23 cellular contexts compared by ENCODE assay signal in genomic region chr17:62821213-62822079, GRCh38. TPM values are rescaled to one million over a fixed set of nuclear protein-coding genes. Genes with fewer than 3 reads are reported as not detected.
DNase-seq lines count a peak whose midpoint lies in the region; ATAC-seq, FAIRE-seq and TF ChIP-seq lines count a peak whose summit lies in the region.
"Had no signal": no experiment of that assay in that cellular context is flagged by ENCODE, and none has a peak within 500 bp of the region (broad histone marks: within the 10 kb centered on the region; RNA-seq: fewer than 3 reads in every experiment).

No MANE protein-coding gene starts in this region.

- H3K4me3 ChIP-seq in choroid plexus epithelial cell (ENCODE audit: low read depth, low read length) = no peak overlapping the region
- H3K4me3 ChIP-seq in mesodermal cell (ENCODE audit: extremely low read depth, insufficient read depth, low read length, poor library complexity, severe bottlenecking) = no peak overlapping the region
- H3K4me3 ChIP-seq: skin epidermis had no signal

- H3K27ac Mint-ChIP-seq in activated CD8-positive, alpha-beta memory T cell treated with anti-CD3 and anti-CD28 coated beads, Interleukin-2, amount 10 ng/mL, durations not matched to agents 7 days and 5 days = no peak overlapping the region
- H3K27ac Mint-ChIP-seq: activated B cell treated with CpG ODN at 0.5 μM for 24 hours; activated T-helper 17 cell treated with anti-CD3 and anti-CD28 coated beads, Interleukin-2, amount 50 U/mL, for 72 hours had no signal

- peaks cover 10% of the 10 kb centered on the region for H3K4me1 Mint-ChIP-seq in activated CD8-positive, alpha-beta memory T cell treated with anti-CD3 and anti-CD28 coated beads, Interleukin-2, amount 10 ng/mL, durations not matched to agents 7 days and 5 days
- H3K4me1 Mint-ChIP-seq: activated B cell treated with CpG ODN at 0.5 μM for 24 hours had no signal

- FAIRE-seq in urothelium cell line (lab: Jason Lieb, UNC) = peak; percentile 99

- DNase-seq in activated CD8-positive, alpha-beta memory T cell treated with anti-CD3 and anti-CD28 coated beads, Interleukin-2, amount 10 ng/mL, durations not matched to agents 7 days and 5 days = peak; percentile 31
- no peak for DNase-seq in activated CD8-positive, alpha-beta memory T cell treated with anti-CD3 and anti-CD28 coated beads, Interleukin-2, amount 50 U/mL, for 48 hours
- DNase-seq in choroid plexus epithelial cell (ENCODE audit: low read depth) = peak; percentile 44
- DNase-seq in urothelium cell line (ENCODE audit: low spot score) = no peak
- no peak for DNase-seq in GM13976 (ENCODE audit: low spot score)
- DNase-seq: 8988T; activated B cell treated with CpG ODN at 0.5 μM for 24 hours; activated CD8-positive, alpha-beta memory T cell treated with anti-CD3 and anti-CD28 coated beads for 24 hours; amniotic stem cell; cortex of kidney; NCI-H1105; NCI-H2107; stimulated activated CD4-positive, alpha-beta T cell treated with anti-CD3 and anti-CD28 coated beads, Interleukin-4, amount 100 ng/mL, for 4 hours; T-helper 1 cell had no signal

- H3K9me3 ChIP-seq in mesodermal cell (ENCODE audit: control insufficient read depth, low read length) = no peaks in the 10 kb centered on the region

- 85 to 89% methylated on average over 10 to 11 of the region's 15 CpGs for WGBS in mesodermal cell (ENCODE audit: insufficient coverage in 2 of 2), 2 experiments

- H3K4me1 ChIP-seq in mesodermal cell (ENCODE audit: control insufficient read depth, insufficient read depth, low read length, poor library complexity, severe bottlenecking) = peaks cover 65% of the 10 kb centered on the region

- no peaks in the 10 kb centered on the region for H3K9me3 Mint-ChIP-seq in activated CD8-positive, alpha-beta memory T cell treated with anti-CD3 and anti-CD28 coated beads, Interleukin-2, amount 10 ng/mL, durations not matched to agents 7 days and 5 days (ENCODE audit: low read depth)
- H3K9me3 Mint-ChIP-seq: activated B cell treated with CpG ODN at 0.5 μM for 24 hours; activated T-helper 17 cell treated with anti-CD3 and anti-CD28 coated beads, Interleukin-2, amount 50 U/mL, for 72 hours had no signal

- H3K4me3 Mint-ChIP-seq in activated CD8-positive, alpha-beta memory T cell treated with anti-CD3 and anti-CD28 coated beads, Interleukin-2, amount 10 ng/mL, durations not matched to agents 7 days and 5 days = no peak overlapping the region
- H3K4me3 Mint-ChIP-seq: activated B cell treated with CpG ODN at 0.5 μM for 24 hours; activated T-helper 17 cell treated with anti-CD3 and anti-CD28 coated beads, Interleukin-2, amount 50 U/mL, for 72 hours had no signal

- no peaks in the 10 kb centered on the region for H3K36me3 ChIP-seq in mesodermal cell (ENCODE audit: control insufficient read depth, insufficient read depth, low read length)

- no peaks in the 10 kb centered on the region for H3K36me3 Mint-ChIP-seq in activated CD8-positive, alpha-beta memory T cell treated with anti-CD3 and anti-CD28 coated beads, Interleukin-2, amount 10 ng/mL, durations not matched to agents 7 days and 5 days

- CTCF ChIA-PET in activated CD8-positive, alpha-beta memory T cell treated with anti-CD3 and anti-CD28 coated beads, Interleukin-2, amount 10 ng/mL, durations not matched to agents 7 days and 5 days (lab: Charles Lee) = no interaction called here

- H3K27me3 Mint-ChIP-seq in activated CD8-positive, alpha-beta memory T cell treated with anti-CD3 and anti-CD28 coated beads, Interleukin-2, amount 10 ng/mL, durations not matched to agents 7 days and 5 days = peaks cover 7% of the 10 kb centered on the region

- in situ Hi-C loops in GM13976 (cut with MboI; ENCODE audit: low sequenced_read_pairs, unreplicated experiment) = no loop called here

- H3K27ac ChIP-seq in mesodermal cell (ENCODE audit: low read depth, low read length, severe bottlenecking) = peak overlapping the region; percentile 99
- H3K27ac ChIP-seq: C4-2B, KMS-11 had no signal

- ATAC-seq in activated CD8-positive, alpha-beta memory T cell treated with anti-CD3 and anti-CD28 coated beads, Interleukin-2, amount 10 ng/mL, durations not matched to agents 7 days and 5 days = no peak
- no peak for ATAC-seq in HG03175 (IDR thresholded peaks at IDR 0.05; ENCODE audit: unreplicated experiment)
- no peak for ATAC-seq in HG03108 (IDR thresholded peaks at IDR 0.05; ENCODE audit: unreplicated experiment)
- ATAC-seq: activated T-helper 17 cell treated with anti-CD3 and anti-CD28 coated beads, Interleukin-2, amount 50 U/mL, for 72 hours had no signal

- TF ChIP-seq CTCF in choroid plexus epithelial cell (conservative IDR thresholded peaks at IDR 0.05; ENCODE audit: low read depth, low read length) = no peak
- TF ChIP-seq CTCF in GM13976 (IDR thresholded peaks at IDR 0.05; ENCODE audit: borderline replicate concordance, control extremely low read depth, extremely low read depth, insufficient read depth, missing control alignments) = no peak

RNA-seq across cellular contexts. Expression of gene MARCHF10, which starts 13.3 kb away (rescaled TPM):
- not detected for total RNA-seq in activated CD8-positive, alpha-beta memory T cell treated with anti-CD3 and anti-CD28 coated beads, Interleukin-2, amount 10 ng/mL, durations not matched to agents 7 days and 5 days
- polyA plus RNA-seq in mesodermal cell (2013, experiment 1 of 2) = not detected
- not detected for polyA plus RNA-seq in mesodermal cell (2013, experiment 2 of 2)
- total RNA-seq: activated B cell treated with CpG ODN at 0.5 μM for 24 hours, glomerular endothelial cell, RPMI7951 had no signal

Comparison
In these comparisons a context has a peak if more than half of its experiments do, and no peak if none do; other contexts are left out.
1. DNase-seq: peak in activated CD8-positive, alpha-beta memory T cell treated with anti-CD3 and anti-CD28 coated beads, Interleukin-2, amount 10 ng/mL, durations not matched to agents 7 days and 5 days (single experiment) and choroid plexus epithelial cell (single experiment); none in activated CD8-positive, alpha-beta memory T cell treated with anti-CD3 and anti-CD28 coated beads, Interleukin-2, amount 50 U/mL, for 48 hours (single experiment), urothelium cell line (single experiment) and GM13976 (single experiment).